ENCODE assay signal across 8 cellular contexts in the genomic region with DNA sequence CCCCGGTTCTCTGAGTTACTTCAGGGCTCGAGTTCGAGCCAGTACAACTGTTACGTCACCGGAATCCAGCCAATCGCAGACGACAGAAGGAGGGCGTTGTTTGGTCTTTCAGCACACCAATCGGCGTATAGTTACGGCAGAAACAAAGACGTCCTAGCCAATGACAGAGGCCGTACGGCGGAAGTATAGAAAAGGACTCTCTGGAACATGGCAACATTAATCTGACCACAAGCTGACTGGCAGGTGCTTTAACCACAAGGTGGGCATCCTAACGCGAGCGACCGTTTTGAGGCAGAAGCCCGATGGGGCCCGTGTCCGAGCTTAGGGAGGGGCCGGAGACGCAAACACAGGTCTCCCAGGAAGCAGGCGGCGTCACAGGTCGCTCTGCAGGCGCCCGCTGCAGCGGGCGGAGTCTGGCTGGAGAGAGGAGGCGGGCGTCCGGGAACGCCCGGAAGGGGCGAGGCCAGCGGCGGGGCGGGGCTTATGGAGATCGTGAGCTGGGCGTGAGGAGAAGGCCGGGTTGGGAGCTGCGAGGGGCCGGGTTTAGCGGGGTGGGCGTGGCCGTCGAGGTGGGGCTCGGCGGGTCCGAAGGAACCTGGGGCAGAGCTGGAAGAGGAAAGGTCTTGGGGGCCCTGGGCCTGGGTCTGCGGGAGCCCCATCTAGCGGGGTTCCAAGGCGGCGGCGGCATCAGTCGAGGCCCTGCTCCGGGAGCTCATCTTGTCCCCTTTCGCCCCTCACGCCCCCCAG. TPM values are rescaled to one million over a fixed set of nuclear protein-coding genes. Genes with fewer than 3 reads are reported as not detected.
A peak's percentile ranks its signal among the peaks of the same experiment; 100 is the strongest.
DNase-seq lines count a peak whose midpoint lies in the region; ATAC-seq and TF ChIP-seq lines count a peak whose summit lies in the region.

A gene with protein sequence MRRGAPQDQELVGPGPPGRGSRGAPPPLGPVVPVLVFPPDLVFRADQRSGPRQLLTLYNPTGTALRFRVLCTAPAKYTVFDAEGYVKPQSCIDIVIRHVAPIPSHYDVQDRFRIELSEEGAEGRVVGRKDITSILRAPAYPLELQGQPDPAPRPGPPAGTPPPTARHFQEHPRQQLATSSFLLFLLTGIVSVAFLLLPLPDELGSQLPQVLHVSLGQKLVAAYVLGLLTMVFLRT (plus strand): TSS at position 558 of the 747 bp plus-strand sequence. CDS start 252 bp downstream, outside the sequence.

- peaks cover 10 to 22% of the 10 kb centered on the region in 2 donors for H3K4me1 ChIP-seq in left lung

- H3K9me3 ChIP-seq in left lung, result no peaks in the 10 kb centered on the region

- no peaks in the 10 kb centered on the region for H3K27me3 ChIP-seq in left lung

- peak within 1 kb of the TSS; percentile 53 to 61 for H3K4me3 ChIP-seq in left lung

- intact Hi-C loops in left lung (cut with DNase I), result no loop called here

- peak within 1 kb of the TSS; percentile 90 to 99 for H3K27ac ChIP-seq in left lung

- no peak for TF ChIP-seq CTCF in left lung (IDR thresholded peaks at IDR 0.05)

- ATAC-seq in GM19397 (IDR thresholded peaks at IDR 0.05; ENCODE audit: unreplicated experiment) (peak; percentile 93), HG03571 (IDR thresholded peaks at IDR 0.05; ENCODE audit: unreplicated experiment) (peak; percentile 91), left lung (peak; percentile 99)

- peak; percentile 100 for DNase-seq in CD1c-positive myeloid dendritic cell (ENCODE audit: extremely low spot score)
- DNase-seq in NCI-H82 (lab: John Stamatoyannopoulos, UW), result peak; percentile 99
- peak; percentile 99 for DNase-seq in activated CD4-positive, alpha-beta T cell treated with anti-CD3 and anti-CD28 coated beads, Interleukin-2, amount 50 U/mL, for 48 hours
- peak; percentile 100 for DNase-seq in dermis blood vessel endothelial cell
- DNase-seq in left lung, result peak; percentile 99 to 100
- peak; percentile 98 to 99 for DNase-seq in stimulated activated CD4-positive, alpha-beta T cell treated with anti-CD3 and anti-CD28 coated beads, Interleukin-2, amount 100 ng/mL, for 48 hours

- peaks cover 0 to 8% of the 10 kb centered on the region in 2 donors for H3K36me3 ChIP-seq in left lung

RNA-seq across cellular contexts. Expression of the gene that starts here (rescaled TPM):
- total RNA-seq in dermis blood vessel endothelial cell, result 4.9 and 10.3 TPM in 2 replicates
- 10 to 100 TPM; 15.7 to 18.8 TPM for total RNA-seq in left lung

Comparison
In these comparisons a context has a peak if more than half of its experiments do, and no peak if none do; other contexts are left out.
1. Peak in every context shown above with its lines: DNase-seq, ATAC-seq, H3K4me3 ChIP-seq and H3K27ac ChIP-seq.